ENCODE assay signal across 9 cellular contexts in the genomic region with DNA sequence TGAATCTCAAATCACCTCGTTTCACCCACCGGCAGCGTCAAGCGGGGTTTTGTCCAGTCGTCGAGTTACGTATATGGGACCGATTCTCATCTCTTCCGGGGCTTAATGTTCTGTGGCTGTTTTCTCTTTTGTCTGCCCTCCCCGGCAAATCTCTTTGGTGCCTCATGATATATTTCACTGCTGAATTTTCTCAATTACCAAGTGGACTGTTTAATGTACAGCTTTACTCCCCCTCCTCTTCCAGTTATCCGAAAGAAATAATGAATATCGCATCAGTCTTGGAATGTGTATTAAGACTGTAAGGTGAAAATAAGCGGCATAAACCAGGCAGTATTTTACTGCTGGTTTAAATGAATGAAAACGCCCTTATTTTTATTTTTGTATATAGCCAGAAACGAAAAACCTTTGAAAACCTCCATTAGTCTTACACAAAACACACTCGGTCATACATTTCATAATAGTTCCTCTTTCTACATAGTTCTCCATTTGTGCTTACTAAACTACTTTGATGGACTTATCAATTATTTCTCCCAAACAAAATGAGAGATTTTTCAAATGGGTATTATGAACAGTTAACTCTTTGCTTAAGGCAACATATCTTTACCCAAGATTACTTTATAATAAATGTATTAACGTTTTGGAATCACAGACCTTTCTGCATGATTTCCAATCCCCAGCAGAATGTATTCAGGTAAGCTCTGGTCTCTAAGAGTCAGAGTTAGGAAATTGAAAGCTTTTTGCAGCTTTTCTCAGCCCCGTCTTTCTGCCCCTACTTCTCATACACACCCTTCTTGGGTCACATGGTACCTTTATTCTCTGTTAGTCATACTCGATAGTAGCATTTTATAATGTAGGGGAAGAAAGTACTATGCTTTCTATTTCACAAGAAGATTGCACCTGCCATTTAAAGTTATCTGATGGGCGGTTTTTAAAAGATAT. TPM values are rescaled to one million over a fixed set of nuclear protein-coding genes. Genes with fewer than 3 reads are reported as not detected.
A peak's percentile ranks its signal among the peaks of the same experiment; 100 is the strongest.
DNase-seq lines count a peak whose midpoint lies in the region; ATAC-seq, FAIRE-seq and TF ChIP-seq lines count a peak whose summit lies in the region.
"Had no signal": no experiment of that assay in that cellular context is flagged by ENCODE, and none has a peak within 500 bp of the region (broad histone marks: within the 10 kb centered on the region; RNA-seq: fewer than 3 reads in every experiment).

No MANE protein-coding gene starts in this region.

- H3K14ac ChIP-seq in neuronal stem cell (ENCODE audit: low read length) = no peak overlapping the region

- POLR2A ChIA-PET in HEK293 (lab: Yijun Ruan, JAX) (interaction anchor here (0.5 to 2.5 kb wide), 5 partner anchors 8 to 90 kb away, joined by 3 to 8 read pairs (median 3); partner anchors contain the start of gene JADE3), T-cell (lab: Charles Lee) (no interaction called here)

- H3K4me1 ChIP-seq in HEK293 (ENCODE audit: control insufficient read depth, insufficient read depth, low read length) (no peaks in the 10 kb centered on the region; the same call in 1 of the 2 replicates), neuronal stem cell (ENCODE audit: control insufficient read depth in 2 of 2, insufficient read depth in 1 of 2, low read depth in 1 of 2, low read length in 2 of 2) (no peaks in the 10 kb centered on the region)

- no peak overlapping the region for H2BK15ac ChIP-seq in neuronal stem cell (ENCODE audit: low read length)

- TF ChIP-seq CTCF in Calu3 (IDR thresholded peaks at IDR 0.05; ENCODE audit: unreplicated experiment) (no peak), HEK293 (tag by site-specific recombination; IDR thresholded peaks at IDR 0.05) (no peak), epithelial cell of proximal tubule (conservative IDR thresholded peaks at IDR 0.05; ENCODE audit: low read depth, low read length) (no peak)

- H2AK5ac ChIP-seq in neuronal stem cell (ENCODE audit: low read depth, low read length) = no peak overlapping the region

- H3K27ac ChIP-seq in HEK293 (ENCODE audit: extremely low read depth, low read depth, low read length) = peak overlapping the region; percentile 76
- H3K27ac ChIP-seq in neuronal stem cell (replicated peaks; ENCODE audit: low read length) = peak overlapping the region; percentile 76

- H3K27ac Mint-ChIP-seq in Calu3 (ENCODE audit: unreplicated experiment) (peak overlapping the region; percentile 96), T-cell (peak overlapping the region; percentile 90 to 92)

- ATAC-seq in T-cell (replicated peaks in 1 of 4) (peak in 3 of 4 experiments; percentile 16 to 25 (median 23)), HG03280 (IDR thresholded peaks at IDR 0.05; ENCODE audit: unreplicated experiment) (no peak)

- no peak for FAIRE-seq in urothelium cell line (lab: Jason Lieb, UNC)
- FAIRE-seq: TTC549 had no signal

- H3K79me1 ChIP-seq in neuronal stem cell (ENCODE audit: low read depth, low read length) = no peaks in the 10 kb centered on the region

- no peak overlapping the region for H4K8ac ChIP-seq in neuronal stem cell (ENCODE audit: low read depth, low read length)

- H3K4ac ChIP-seq in neuronal stem cell (ENCODE audit: low read length) = no peak overlapping the region

- H3K36me3 Mint-ChIP-seq in Calu3 (ENCODE audit: insufficient read depth, unreplicated experiment) (peaks cover 29% of the 10 kb centered on the region), T-cell (peaks cover 4% of the 10 kb centered on the region)

- H2BK5ac ChIP-seq in neuronal stem cell (ENCODE audit: low read length) = no peak overlapping the region

- no peak overlapping the region for H3K23ac ChIP-seq in neuronal stem cell (ENCODE audit: low read depth, low read length, poor library complexity)

- no peak overlapping the region for H2BK12ac ChIP-seq in neuronal stem cell (ENCODE audit: low read length)

- H3K4me3 ChIP-seq in HEK293 (ENCODE audit: low read depth, low read length) (peak overlapping the region; percentile 81), epithelial cell of proximal tubule (ENCODE audit: low read depth, low read length) (peak overlapping the region; percentile 81), neuronal stem cell (ENCODE audit: low read length in 2 of 2) (peak overlapping the region; percentile 72 to 91)

- DNase-seq in Calu3 (no peak), T-cell (peak in 14 of 34 experiments; percentile 3 to 27 (median 16)), epithelial cell of proximal tubule (ENCODE audit: low read depth) (no peak), neuronal stem cell (ENCODE audit: low spot score) (no peak), NCI-H82 (lab: John Stamatoyannopoulos, UW) (no peak), urothelium cell line (ENCODE audit: low spot score) (no peak)

- peaks cover 0 to 4% (median 0%) of the 10 kb centered on the region in 3 experiments for H3K27me3 ChIP-seq in neuronal stem cell (ENCODE audit: control insufficient read depth in 3 of 3, insufficient read depth in 3 of 3, low read depth in 1 of 3, low read length in 3 of 3)

- BruUV-seq in Calu3 (replicated peaks; lab: Mats Ljungman, UMichigan) = TSS peak; percentile 59

- H3K27me3 Mint-ChIP-seq in Calu3 (ENCODE audit: unreplicated experiment) (peaks cover 8% of the 10 kb centered on the region), T-cell (peaks cover 0 to 8% of the 10 kb centered on the region in 2 donors)

- H3K4me3 Mint-ChIP-seq in Calu3 (ENCODE audit: low read depth, unreplicated experiment) (peak overlapping the region; percentile 97), T-cell (peak overlapping the region; percentile 95 to 99 (median 98))

- intact Hi-C loops in Calu3 (cut with micrococcal nuclease; ENCODE audit: unreplicated experiment) = no loop called here

- H4K91ac ChIP-seq in neuronal stem cell (ENCODE audit: low read depth, low read length, poor library complexity) = no peak overlapping the region

- peak overlapping the region; percentile 44 for H3K9ac ChIP-seq in neuronal stem cell (ENCODE audit: low read depth, low read length, poor library complexity)

- H3K36me3 ChIP-seq in HEK293 (ENCODE audit: control insufficient read depth in 2 of 2, insufficient read depth in 1 of 2, low read length in 2 of 2) (no peaks in the 10 kb centered on the region), neuronal stem cell (replicated peaks in 1 of 2; ENCODE audit: control insufficient read depth in 2 of 2, insufficient read depth in 2 of 2, low read length in 2 of 2) (no peaks in the 10 kb centered on the region)

- no peak overlapping the region for H3K18ac ChIP-seq in neuronal stem cell (ENCODE audit: low read length)

- H3K9me3 Mint-ChIP-seq in Calu3 (ENCODE audit: low read depth, unreplicated experiment) (no peaks in the 10 kb centered on the region), T-cell (no peaks in the 10 kb centered on the region)

- H3K9me3 ChIP-seq in HEK293 (ENCODE audit: control insufficient read depth, insufficient read depth, low read depth, low read length) (no peaks in the 10 kb centered on the region), neuronal stem cell (replicated peaks in 1 of 2; ENCODE audit: control insufficient read depth in 2 of 2, insufficient read depth in 1 of 2, low read depth in 1 of 2, low read length in 2 of 2) (no peaks in the 10 kb centered on the region)

- H2AFZ ChIP-seq in neuronal stem cell (ENCODE audit: low read length) = peak overlapping the region; percentile 87

- CTCF ChIA-PET in Calu3 (lab: Charles Lee) (no interaction called here), HEK293 (lab: Yijun Ruan, JAX) (interaction anchor here (1.1 to 1.3 kb wide), 2 partner anchors 66 to 255 kb away, joined by 5 read pairs; no protein-coding TSS in a partner anchor), T-cell (lab: Charles Lee) (interaction anchor here in 1 of 2 donors (1.3 kb wide), 1 partner anchor 1036 kb away, joined by 3 read pairs; no protein-coding TSS in a partner anchor)

- no CpG with 5 or more reads among the region's 20 CpGs for WGBS in neuronal stem cell (ENCODE audit: extremely low coverage in 2 of 2, insufficient read length in 2 of 2, insufficient replicate concordance in 1 of 2), 2 donors

- H2BK120ac ChIP-seq in neuronal stem cell (ENCODE audit: low read depth, low read length) = no peak overlapping the region

- H3K4me1 Mint-ChIP-seq in Calu3 (ENCODE audit: low read depth, unreplicated experiment) (peaks cover 8% of the 10 kb centered on the region), T-cell (peaks cover 19 to 28% (median 21%) of the 10 kb centered on the region in 3 donors)

- H3K4me2 ChIP-seq in neuronal stem cell (ENCODE audit: insufficient read depth, low read length, poor library complexity, severe bottlenecking) = peak overlapping the region; percentile 18

TF ChIP-seq in HEK293, 187 proteins besides CTCF, POLR2A, EP300 and RAD21:
- TF ChIP-seq ZNF335 (tag by site-specific recombination; conservative IDR thresholded peaks at IDR 0.05) (peak; percentile 39), ZNF341 (tag by site-specific recombination; IDR thresholded peaks at IDR 0.05; ENCODE audit: low read depth) (peak; percentile 97), ZNF600 (tag by site-specific recombination; IDR thresholded peaks at IDR 0.05) (0 out of 2 replicates have a peak, but pooled peaks have one; percentile 0), PRDM1 (tag by site-specific recombination; IDR thresholded peaks at IDR 0.05) (peak; percentile 40; the same call in 1 of the 2 replicates)
- TF ChIP-seq, protein P1, sequence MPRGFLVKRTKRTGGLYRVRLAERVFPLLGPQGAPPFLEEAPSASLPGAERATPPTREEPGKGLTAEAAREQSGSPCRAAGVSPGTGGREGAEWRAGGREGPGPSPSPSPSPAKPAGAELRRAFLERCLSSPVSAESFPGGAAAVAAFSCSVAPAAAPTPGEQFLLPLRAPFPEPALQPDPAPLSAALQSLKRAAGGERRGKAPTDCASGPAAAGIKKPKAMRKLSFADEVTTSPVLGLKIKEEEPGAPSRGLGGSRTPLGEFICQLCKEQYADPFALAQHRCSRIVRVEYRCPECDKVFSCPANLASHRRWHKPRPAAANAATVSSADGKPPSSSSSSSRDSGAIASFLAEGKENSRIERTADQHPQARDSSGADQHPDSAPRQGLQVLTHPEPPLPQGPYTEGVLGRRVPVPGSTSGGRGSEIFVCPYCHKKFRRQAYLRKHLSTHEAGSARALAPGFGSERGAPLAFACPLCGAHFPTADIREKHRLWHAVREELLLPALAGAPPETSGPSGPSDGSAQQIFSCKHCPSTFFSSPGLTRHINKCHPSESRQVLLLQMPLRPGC (tag by site-specific recombination; IDR thresholded peaks at IDR 0.05) = no peak

RNA-seq across cellular contexts. Expression of gene RP2, which starts 1.0 kb away (rescaled TPM):
- total RNA-seq in Calu3 (2022) (25.5 and 28.6 TPM in 2 replicates), T-cell (1 to 10 TPM; 3.5 to 7.2 (median 6.7) TPM), epithelial cell of proximal tubule (7.0 and 16.3 TPM in 2 replicates)
- polyA plus RNA-seq in neuronal stem cell (2013, experiment 1 of 2) = 7.9 TPM
- polyA plus RNA-seq in neuronal stem cell (2013, experiment 2 of 2) = 8.2 TPM
